ENCODE assay signal across 1 cellular context in genomic region chr6:14510038-14510437, GRCh38.
TF ChIP-seq lines count a peak whose summit lies in the region.

No MANE protein-coding gene starts in this region.

TF ChIP-seq in H1, 55 proteins besides CTCF, POLR2A, EP300 and RAD21:
- no peak for TF ChIP-seq SRF (IDR thresholded peaks at IDR 0.05; ENCODE audit: low read depth, low read length)
- TF ChIP-seq CBX5 (IDR thresholded peaks at IDR 0.05; ENCODE audit: low read depth, low read length): no peak
- no peak for TF ChIP-seq RXRA (IDR thresholded peaks at IDR 0.05; ENCODE audit: insufficient read depth, low read depth, low read length)
- TF ChIP-seq PHF8 (conservative IDR thresholded peaks at IDR 0.05; ENCODE audit: low read depth, low read length): no peak
- TF ChIP-seq SIRT6 (IDR thresholded peaks at IDR 0.05; ENCODE audit: low read length): no peak
- TF ChIP-seq NANOG (IDR thresholded peaks at IDR 0.05; ENCODE audit: insufficient read depth, low read depth, low read length, poor library complexity, severe bottlenecking): no peak
- TF ChIP-seq CREB1 (IDR thresholded peaks at IDR 0.05): no peak
- no peak for TF ChIP-seq YY1 (IDR thresholded peaks at IDR 0.05; ENCODE audit: low read depth, low read length)
